In the genomic region with DNA sequence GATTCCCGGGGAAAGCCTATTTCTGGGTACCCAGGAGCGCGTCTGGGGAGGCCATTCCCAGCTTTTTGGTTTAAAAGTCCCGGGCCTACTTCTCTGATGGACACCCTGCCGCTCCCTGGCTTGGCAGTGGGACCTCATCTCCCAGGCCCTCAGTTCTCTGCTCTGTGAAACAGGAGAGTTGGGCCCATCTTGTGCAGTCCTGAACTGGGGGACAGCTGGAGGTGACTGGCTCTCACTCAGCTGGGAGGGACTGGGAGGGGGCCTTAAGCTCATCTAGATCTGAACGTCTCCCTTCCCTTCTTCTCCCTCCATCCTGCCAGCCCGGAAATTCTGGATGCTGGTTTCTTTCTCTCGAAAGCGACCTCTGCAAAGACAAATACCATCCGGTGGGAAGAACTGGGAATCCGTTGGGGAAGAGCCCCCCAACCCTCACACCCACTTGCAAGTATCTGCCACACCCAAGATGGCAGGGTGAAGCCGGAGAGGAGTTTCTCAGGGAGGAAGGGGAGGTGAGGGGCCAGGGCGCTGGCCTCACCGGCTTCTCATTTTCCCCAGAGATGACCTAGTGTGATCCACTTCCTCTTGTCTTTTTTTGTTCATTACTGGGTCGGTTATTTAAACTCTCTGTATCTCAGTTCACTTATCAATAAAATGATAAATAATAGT, we compare ENCODE assay signal across 8 cellular contexts. TPM values are rescaled to one million over a fixed set of nuclear protein-coding genes. Genes with fewer than 3 reads are reported as not detected.
A peak's percentile ranks its signal among the peaks of the same experiment; 100 is the strongest.
DNase-seq lines count a peak whose midpoint lies in the region; ATAC-seq, FAIRE-seq and TF ChIP-seq lines count a peak whose summit lies in the region.
"Had no signal": no experiment of that assay in that cellular context is flagged by ENCODE, and none has a peak within 500 bp of the region (broad histone marks: within the 10 kb centered on the region; RNA-seq: fewer than 3 reads in every experiment).

No MANE protein-coding gene starts in this region.

- peak overlapping the region in 1 of 2 donors; percentile 83 for H3K4me3 ChIP-seq in small intestine (ENCODE audit: low read depth in 1 of 2, low read length in 2 of 2)

- peak overlapping the region; percentile 77 for H3K4me3 Mint-ChIP-seq in activated CD8-positive, alpha-beta T cell treated with anti-CD3 and anti-CD28 coated beads, Interleukin-2, amount 10 ng/mL, durations not matched to agents 7 days and 5 days
- peak overlapping the region; percentile 83 to 90 (median 83) for H3K4me3 Mint-ChIP-seq in immature natural killer cell

- POLR2A ChIA-PET in activated CD8-positive, alpha-beta T cell treated with anti-CD3 and anti-CD28 coated beads, Interleukin-2, amount 10 ng/mL, durations not matched to agents 7 days and 5 days (lab: Charles Lee) = interaction anchor here (0.9 to 1.9 kb wide), 4 partner anchors 9 to 61 kb away, joined by 3 to 6 read pairs (median 4); no protein-coding TSS in a partner anchor
- POLR2A ChIA-PET in HEK293T (lab: Yijun Ruan, JAX) = interaction anchor here (1.3 kb wide), 1 partner anchor 10 kb away, joined by 4 read pairs; no protein-coding TSS in a partner anchor

- peaks cover 28% of the 10 kb centered on the region for H3K36me3 Mint-ChIP-seq in activated CD8-positive, alpha-beta T cell treated with anti-CD3 and anti-CD28 coated beads, Interleukin-2, amount 10 ng/mL, durations not matched to agents 7 days and 5 days (ENCODE audit: low read depth)
- H3K36me3 Mint-ChIP-seq in immature natural killer cell = peaks cover 0 to 4% (median 4%) of the 10 kb centered on the region in 3 donors

- H3K9me3 Mint-ChIP-seq in activated CD8-positive, alpha-beta T cell treated with anti-CD3 and anti-CD28 coated beads, Interleukin-2, amount 10 ng/mL, durations not matched to agents 7 days and 5 days (ENCODE audit: insufficient read depth) = no peaks in the 10 kb centered on the region
- H3K9me3 Mint-ChIP-seq in immature natural killer cell = no peaks in the 10 kb centered on the region

- no peaks in the 10 kb centered on the region for H3K36me3 ChIP-seq in small intestine (ENCODE audit: control insufficient read depth in 2 of 2, insufficient read depth in 2 of 2, low read length in 2 of 2)

- no peak for TF ChIP-seq CTCF in GM20000 (IDR thresholded peaks at IDR 0.05; ENCODE audit: extremely low read depth, missing control alignments)

- no peaks in the 10 kb centered on the region for H3K9me3 ChIP-seq in small intestine (ENCODE audit: control insufficient read depth, low read depth)

- CTCF ChIA-PET in activated CD8-positive, alpha-beta T cell treated with anti-CD3 and anti-CD28 coated beads, Interleukin-2, amount 10 ng/mL, durations not matched to agents 7 days and 5 days (lab: Charles Lee) = interaction anchor here (1.1 kb wide), 1 partner anchor 9 kb away, joined by 3 read pairs; no protein-coding TSS in a partner anchor
- CTCF ChIA-PET in HEK293T (lab: Yijun Ruan, JAX) = no interaction called here

- H3K4me1 ChIP-seq in small intestine (ENCODE audit: control insufficient read depth in 2 of 2, insufficient read depth in 1 of 2, low read depth in 1 of 2, low read length in 1 of 2) = peaks cover 0 to 10% of the 10 kb centered on the region in 2 donors

- DNase-seq in GM20000 (ENCODE audit: low spot score) (peak; percentile 45), immature natural killer cell (no peak), small intestine (no peak), HEK293T (ENCODE audit: extremely low spot score) (no peak)
- no peak for DNase-seq in activated CD8-positive, alpha-beta T cell treated with anti-CD3 and anti-CD28 coated beads, Interleukin-2, amount 10 ng/mL, durations not matched to agents 7 days and 5 days
- DNase-seq: NCI-H226 had no signal

- FAIRE-seq in small intestine (lab: Jason Lieb, UNC) = no peak

- peaks cover 3% of the 10 kb centered on the region for H3K27me3 Mint-ChIP-seq in activated CD8-positive, alpha-beta T cell treated with anti-CD3 and anti-CD28 coated beads, Interleukin-2, amount 10 ng/mL, durations not matched to agents 7 days and 5 days (ENCODE audit: low read depth)
- peaks cover 2 to 9% (median 6%) of the 10 kb centered on the region in 3 donors for H3K27me3 Mint-ChIP-seq in immature natural killer cell (ENCODE audit: low read depth in 3 of 3)

- peak overlapping the region; percentile 93 for H3K27ac Mint-ChIP-seq in activated CD8-positive, alpha-beta T cell treated with anti-CD3 and anti-CD28 coated beads, Interleukin-2, amount 10 ng/mL, durations not matched to agents 7 days and 5 days
- H3K27ac Mint-ChIP-seq in immature natural killer cell = peak overlapping the region; percentile 95 to 100 (median 98)

- WGBS in small intestine, 3 donors = 49 to 56% (median 56%) methylated on average over 15 of the region's 15 CpGs

- H3K4me1 Mint-ChIP-seq in activated CD8-positive, alpha-beta T cell treated with anti-CD3 and anti-CD28 coated beads, Interleukin-2, amount 10 ng/mL, durations not matched to agents 7 days and 5 days (ENCODE audit: low read depth) = peaks cover 62% of the 10 kb centered on the region
- peaks cover 62 to 75% of the 10 kb centered on the region in 2 donors for H3K4me1 Mint-ChIP-seq in immature natural killer cell

- no peak for ATAC-seq in activated CD8-positive, alpha-beta T cell treated with anti-CD3 and anti-CD28 coated beads, Interleukin-2, amount 10 ng/mL, durations not matched to agents 7 days and 5 days
- no peak for ATAC-seq in GM18519 (IDR thresholded peaks at IDR 0.05; ENCODE audit: low FRiP score, unreplicated experiment)
- no peak for ATAC-seq in GM18498 (IDR thresholded peaks at IDR 0.05; ENCODE audit: unreplicated experiment)

- peak overlapping the region; percentile 81 to 88 for H3K27ac ChIP-seq in small intestine (ENCODE audit: low read depth in 1 of 2, low read length in 1 of 2)

- H3K27me3 ChIP-seq in small intestine (ENCODE audit: control insufficient read depth in 2 of 2, insufficient read depth in 2 of 2, low read length in 2 of 2) = no peaks in the 10 kb centered on the region

TF ChIP-seq in HEK293T, 16 proteins besides CTCF, POLR2A, EP300 and RAD21:
- TF ChIP-seq SP1 (IDR thresholded peaks at IDR 0.05) = no peak
- no peak for TF ChIP-seq LEF1 (IDR thresholded peaks at IDR 0.05; ENCODE audit: borderline replicate concordance)
- no peak for TF ChIP-seq L3MBTL2 (conservative IDR thresholded peaks at IDR 0.05)
- TF ChIP-seq, protein P1, sequence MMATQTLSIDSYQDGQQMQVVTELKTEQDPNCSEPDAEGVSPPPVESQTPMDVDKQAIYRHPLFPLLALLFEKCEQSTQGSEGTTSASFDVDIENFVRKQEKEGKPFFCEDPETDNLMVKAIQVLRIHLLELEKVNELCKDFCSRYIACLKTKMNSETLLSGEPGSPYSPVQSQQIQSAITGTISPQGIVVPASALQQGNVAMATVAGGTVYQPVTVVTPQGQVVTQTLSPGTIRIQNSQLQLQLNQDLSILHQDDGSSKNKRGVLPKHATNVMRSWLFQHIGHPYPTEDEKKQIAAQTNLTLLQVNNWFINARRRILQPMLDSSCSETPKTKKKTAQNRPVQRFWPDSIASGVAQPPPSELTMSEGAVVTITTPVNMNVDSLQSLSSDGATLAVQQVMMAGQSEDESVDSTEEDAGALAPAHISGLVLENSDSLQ (IDR thresholded peaks at IDR 0.05) = no peak
- TF ChIP-seq HDGF (IDR thresholded peaks at IDR 0.05; ENCODE audit: borderline replicate concordance) = no peak
- no peak for TF ChIP-seq CTBP1 (IDR thresholded peaks at IDR 0.05; ENCODE audit: borderline replicate concordance)
- TF ChIP-seq FOXK2 (IDR thresholded peaks at IDR 0.05) = no peak
- TF ChIP-seq BHLHE40 (IDR thresholded peaks at IDR 0.05; ENCODE audit: borderline replicate concordance) = no peak
- no peak for TF ChIP-seq ZNF384 (IDR thresholded peaks at IDR 0.05)
- no peak for TF ChIP-seq FOXM1 (IDR thresholded peaks at IDR 0.05; ENCODE audit: borderline replicate concordance)
- TF ChIP-seq NFRKB (IDR thresholded peaks at IDR 0.05) = no peak
- no peak for TF ChIP-seq SUZ12 (IDR thresholded peaks at IDR 0.05)
- TF ChIP-seq ELF4 (IDR thresholded peaks at IDR 0.05) = no peak
- no peak for TF ChIP-seq ARNT (IDR thresholded peaks at IDR 0.05)

RNA-seq across cellular contexts. Expression of a gene that starts 1.4 kb away (rescaled TPM):
- 10 to 100 TPM; 85.6 to 89.0 TPM for total RNA-seq in activated CD8-positive, alpha-beta T cell treated with anti-CD3 and anti-CD28 coated beads, Interleukin-2, amount 10 ng/mL, durations not matched to agents 7 days and 5 days
- polyA plus RNA-seq in immature natural killer cell = 100 to 1,000 TPM in 1 of 3 donors, 10 to 100 TPM in 2; 38.8 to 131 (median 60.1) TPM
- polyA plus RNA-seq in small intestine = 10 to 100 TPM in 1 of 3 donors, 1 to 10 TPM in 2; 1.8 to 14.7 (median 9.5) TPM
